In genomic region chr16:11256657-11257130, GRCh38 we compare ENCODE assay signal across 8 cellular contexts. TPM values are rescaled to one million over a fixed set of nuclear protein-coding genes. Genes with fewer than 3 reads are reported as not detected.
DNase-seq lines count a peak whose midpoint lies in the region; ATAC-seq, FAIRE-seq and TF ChIP-seq lines count a peak whose summit lies in the region.

No MANE protein-coding gene starts in this region.

- H2AFZ ChIP-seq in PC-3 (ENCODE audit: low read length): peak overlapping the region; percentile 73

- peaks cover 22% of the 10 kb centered on the region for H4K20me1 ChIP-seq in PC-3 (ENCODE audit: low read length)

- CTCF ChIA-PET in PC-3 (lab: Charles Lee): interaction anchor here (0.6 to 2.4 kb wide), 6 partner anchors 55 to 333 kb away, joined by 3 to 25 read pairs (median 5); no protein-coding TSS in a partner anchor

- peaks cover 26% of the 10 kb centered on the region for H3K79me2 ChIP-seq in PC-3 (ENCODE audit: low read length)

- H3K9ac ChIP-seq in PC-3 (ENCODE audit: low read length) (peak overlapping the region; percentile 79), iPS-20b (ENCODE audit: low read depth, low read length) (peak overlapping the region; percentile 68; the same call in 1 of the 2 replicates)

- intact Hi-C loops in PC-3 (cut with micrococcal nuclease): loop anchor here (1.0 to 10.0 kb wide), 3 partner anchors 101 to 285 kb away; no protein-coding TSS in a partner anchor

- DNase-seq in GM06990 (ENCODE audit: extremely low read depth, insufficient read length) (no peak), PC-3 (peak; percentile 41), brain microvascular endothelial cell (no peak), small intestine (peak; percentile 69), NCI-H526 treated with DMSO at 0.1 percent for 48 hours (lab: John Stamatoyannopoulos, UW) (no peak), NCI-H128 (lab: John Stamatoyannopoulos, UW; ENCODE audit: unreplicated experiment) (no peak)
- DNase-seq in effector CD4-positive, alpha-beta T cell: no peak

- peaks cover 21% of the 10 kb centered on the region for H3K4me1 ChIP-seq in PC-3 (ENCODE audit: insufficient read depth, low read length)
- H3K4me1 ChIP-seq in iPS-20b (ENCODE audit: insufficient read depth, low read length): peaks cover 8% of the 10 kb centered on the region; the same call in 1 of the 2 replicates
- H3K4me1 ChIP-seq in small intestine (ENCODE audit: control insufficient read depth in 2 of 2, insufficient read depth in 1 of 2, low read depth in 1 of 2, low read length in 1 of 2): peaks cover 0 to 2% of the 10 kb centered on the region in 2 donors

- no peaks in the 10 kb centered on the region for H3F3A ChIP-seq in PC-3 (ENCODE audit: low read length, unreplicated experiment)

- no peaks in the 10 kb centered on the region for H3K9me2 ChIP-seq in PC-3 (replicated peaks; ENCODE audit: low read length)

- TF ChIP-seq CTCF in GM06990 (IDR thresholded peaks at IDR 0.05; ENCODE audit: insufficient read depth, low read length, poor library complexity, severe bottlenecking) (no peak), PC-3 (conservative IDR thresholded peaks at IDR 0.05; ENCODE audit: low read depth, low read length) (no peak), brain microvascular endothelial cell (IDR thresholded peaks at IDR 0.05; ENCODE audit: low read depth, low read length, missing control alignments) (no peak)

- POLR2A ChIA-PET in PC-3 (lab: Charles Lee; ENCODE audit: unreplicated experiment): interaction anchor here (0.5 to 0.9 kb wide), 8 partner anchors 11 to 528 kb away, joined by 3 to 6 read pairs (median 5); no protein-coding TSS in a partner anchor

- in situ Hi-C loops in brain microvascular endothelial cell (cut with HindIII; ENCODE audit: low pct_ligation_motif_present, low sequenced_read_pairs): no loop called here

- peaks cover 14% of the 10 kb centered on the region for H3K36me3 ChIP-seq in GM06990 (ENCODE audit: control insufficient read depth, insufficient read depth, low read length)
- H3K36me3 ChIP-seq in PC-3 (ENCODE audit: low read depth, low read length): no peaks in the 10 kb centered on the region
- H3K36me3 ChIP-seq in brain microvascular endothelial cell (replicated peaks): peaks cover 7% of the 10 kb centered on the region
- H3K36me3 ChIP-seq in iPS-20b (ENCODE audit: insufficient read depth, low read depth, low read length): peaks cover 18% of the 10 kb centered on the region
- peaks cover 0 to 9% of the 10 kb centered on the region in 2 donors for H3K36me3 ChIP-seq in small intestine (ENCODE audit: control insufficient read depth in 2 of 2, insufficient read depth in 2 of 2, low read length in 2 of 2)

- ATAC-seq in PC-3: peak; percentile 39

- WGBS in small intestine, 3 donors: 0 to 1% (median 0%) methylated on average over 23 to 32 of the region's 32 CpGs

- H3K27me3 ChIP-seq in GM06990 (replicated peaks; ENCODE audit: control insufficient read depth, insufficient read depth, low read length) (no peaks in the 10 kb centered on the region), PC-3 (ENCODE audit: low read length) (no peaks in the 10 kb centered on the region), brain microvascular endothelial cell (replicated peaks) (no peaks in the 10 kb centered on the region), iPS-20b (ENCODE audit: insufficient read depth, low read length) (peaks cover 12% of the 10 kb centered on the region; the same call in 1 of the 2 replicates), small intestine (ENCODE audit: control insufficient read depth in 2 of 2, insufficient read depth in 2 of 2, low read length in 2 of 2) (no peaks in the 10 kb centered on the region)

- TSS peak; percentile 41 for BruUV-seq in PC-3 (replicated peaks; lab: Mats Ljungman, UMichigan)

- H3K4me3 ChIP-seq in GM06990 (replicated peaks; ENCODE audit: low read depth, low read length): peak overlapping the region; percentile 87
- H3K4me3 ChIP-seq in PC-3 (ENCODE audit: low read length): peak overlapping the region; percentile 82
- H3K4me3 ChIP-seq in brain microvascular endothelial cell (ENCODE audit: low read depth, low read length): peak overlapping the region; percentile 80
- H3K4me3 ChIP-seq in iPS-20b (ENCODE audit: low read length): peak overlapping the region; percentile 81
- peak overlapping the region; percentile 91 to 93 for H3K4me3 ChIP-seq in small intestine (ENCODE audit: low read depth in 1 of 2, low read length in 2 of 2)

- FAIRE-seq in small intestine (lab: Jason Lieb, UNC): no peak

- H3K9me3 ChIP-seq in PC-3 (ENCODE audit: low read length) (no peaks in the 10 kb centered on the region), iPS-20b (ENCODE audit: insufficient read depth, low read depth, low read length) (no peaks in the 10 kb centered on the region), small intestine (ENCODE audit: control insufficient read depth, low read depth) (no peaks in the 10 kb centered on the region)

- H3K4me2 ChIP-seq in PC-3 (ENCODE audit: low read length): peak overlapping the region; percentile 99

- H3K27ac ChIP-seq in PC-3 (ENCODE audit: low read length) (peak overlapping the region; percentile 75), brain microvascular endothelial cell (peak overlapping the region; percentile 92), iPS-20b (ENCODE audit: low read length) (no peak overlapping the region), small intestine (ENCODE audit: low read depth in 1 of 2, low read length in 1 of 2) (peak overlapping the region; percentile 97 to 98)

RNA-seq across cellular contexts. Expression of gene SOCS1, which starts 0.7 kb away (rescaled TPM):
- total RNA-seq in PC-3 (2014; rRNA removed): 12.5 and 15.5 TPM in 2 replicates
- 10 to 100 TPM in 1 of 3 donors, 1 to 10 TPM in 2; 3.5 to 15.0 (median 6.7) TPM for polyA plus RNA-seq in small intestine

RNA-seq across cellular contexts. Expression of gene TNP2, which starts 12.4 kb away (rescaled TPM):
- total RNA-seq in PC-3 (2014; rRNA removed): not detected in 2 replicates
- polyA plus RNA-seq in small intestine: not detected

RNA-seq across cellular contexts. Expression of gene PRM3, which starts 16.7 kb away (rescaled TPM):
- total RNA-seq in PC-3 (2014; rRNA removed): not detected in 2 replicates
- not detected for polyA plus RNA-seq in small intestine

RNA-seq across cellular contexts. Expression of gene PRM2, which starts 19.6 kb away (rescaled TPM):
- not detected in 2 replicates for total RNA-seq in PC-3 (2014; rRNA removed)
- not detected for polyA plus RNA-seq in small intestine

RNA-seq across cellular contexts. Expression of gene PRM1, which starts 24.4 kb away (rescaled TPM):
- total RNA-seq in PC-3 (2014; rRNA removed): not detected in 2 replicates
- not detected for polyA plus RNA-seq in small intestine

Comparison
In these comparisons a context has a peak if more than half of its experiments do, and no peak if none do; other contexts are left out.
1. DNase-seq: peak in PC-3 (single experiment) and small intestine (single experiment); none in GM06990 (single experiment), brain microvascular endothelial cell (single experiment), effector CD4-positive, alpha-beta T cell (single experiment), NCI-H526 treated with DMSO at 0.1 percent for 48 hours (single experiment) and NCI-H128 (single experiment).
2. Peak in every context shown above with its lines, with median percentiles within 50 percentile points of each other: H3K4me3 ChIP-seq.